Comparison of ENCODE assay signal across 12 cellular contexts in the genomic region with DNA sequence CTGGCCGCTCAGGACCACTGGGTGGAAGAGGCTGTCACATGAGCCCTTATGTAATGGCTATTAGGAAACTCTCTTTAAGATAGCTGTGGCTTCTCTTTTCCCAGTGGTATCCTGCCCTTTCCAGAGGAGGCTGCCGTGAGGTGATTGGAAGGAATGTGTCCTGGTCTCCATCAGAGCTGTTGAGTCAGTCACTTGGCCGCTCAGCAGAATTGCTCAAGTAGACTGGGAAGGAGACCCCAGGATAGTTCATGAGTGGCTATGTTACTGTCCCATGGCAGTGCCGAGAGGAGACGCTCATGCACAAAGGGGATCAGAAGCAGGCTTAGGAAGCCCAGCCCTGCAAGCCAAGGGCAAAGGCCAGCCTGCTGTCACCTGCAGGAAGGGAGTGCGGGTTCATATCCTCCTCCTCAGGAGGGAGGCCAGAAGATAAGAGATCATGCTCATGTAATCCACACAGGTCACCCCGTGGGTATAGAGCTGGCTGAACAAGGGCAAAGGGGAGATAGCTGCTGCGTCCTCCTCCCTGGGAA.
DNase-seq lines count a peak whose midpoint lies in the region; ATAC-seq, FAIRE-seq and TF ChIP-seq lines count a peak whose summit lies in the region.
"Had no signal": no experiment of that assay in that cellular context is flagged by ENCODE, and none has a peak within 500 bp of the region (broad histone marks: within the 10 kb centered on the region; RNA-seq: fewer than 3 reads in every experiment).

No MANE protein-coding gene starts in this region.

- H4K8ac ChIP-seq in mesenchymal stem cell (ENCODE audit: low read length) = peak overlapping the region; percentile 85

- H3K4ac ChIP-seq in mesenchymal stem cell (ENCODE audit: low read depth in 1 of 2, low read length in 2 of 2) = no peak overlapping the region

- no peak overlapping the region for H3K27ac Mint-ChIP-seq in natural killer cell

- no peaks in the 10 kb centered on the region for H3K27me3 Mint-ChIP-seq in natural killer cell (ENCODE audit: low read depth in 2 of 2)

- peak overlapping the region; percentile 82 for H3K27ac ChIP-seq in mesenchymal stem cell (ENCODE audit: low read length, poor library complexity, severe bottlenecking)

- WGBS in mesenchymal stem cell = 17% methylated on average over 8 of the region's 8 CpGs

- H3K36me3 ChIP-seq in bronchial epithelial cell (ENCODE audit: control insufficient read depth, insufficient read depth, low read length) = no peaks in the 10 kb centered on the region
- H3K36me3 ChIP-seq in mesenchymal stem cell (ENCODE audit: control insufficient read depth in 1 of 2, insufficient read depth in 2 of 2, low read depth in 1 of 2, low read length in 2 of 2) = no peaks in the 10 kb centered on the region

- H2AK5ac ChIP-seq in mesenchymal stem cell (ENCODE audit: low read length, severe bottlenecking) = peak overlapping the region; percentile 5

- H3K4me3 Mint-ChIP-seq in natural killer cell = no peak overlapping the region

- no peak for ATAC-seq in natural killer cell
- ATAC-seq in HG03521 (IDR thresholded peaks at IDR 0.05; ENCODE audit: unreplicated experiment) = no peak
- ATAC-seq: GM12878 had no signal

- no peaks in the 10 kb centered on the region for H3K27me3 ChIP-seq in bronchial epithelial cell (ENCODE audit: control insufficient read depth, insufficient read depth, low read length)
- H3K27me3 ChIP-seq in mesenchymal stem cell (ENCODE audit: control insufficient read depth in 1 of 2, insufficient read depth in 1 of 2, low read length in 2 of 2) = no peaks in the 10 kb centered on the region

- H3K9me3 ChIP-seq in mesenchymal stem cell (ENCODE audit: control insufficient read depth, low read length) = no peaks in the 10 kb centered on the region

- H3K79me1 ChIP-seq in mesenchymal stem cell (replicated peaks; ENCODE audit: low read length, poor library complexity, severe bottlenecking) = no peaks in the 10 kb centered on the region

- no peak overlapping the region for H3K4me3 ChIP-seq in bronchial epithelial cell (ENCODE audit: low read depth, low read length)
- H3K4me3 ChIP-seq in mesenchymal stem cell (ENCODE audit: insufficient read depth in 1 of 2, low read depth in 1 of 2, low read length in 2 of 2) = no peak overlapping the region
- H3K4me3 ChIP-seq: GM12878 had no signal

- peak overlapping the region; percentile 71 for H3K9ac ChIP-seq in mesenchymal stem cell (ENCODE audit: low read length)

- no peak overlapping the region for H3K4me2 ChIP-seq in mesenchymal stem cell (ENCODE audit: low read length, poor library complexity, severe bottlenecking)

- H4K91ac ChIP-seq in mesenchymal stem cell (ENCODE audit: low read length) = peak overlapping the region; percentile 62

- FAIRE-seq in bronchial epithelial cell (lab: Jason Lieb, UNC) = no peak
- FAIRE-seq in urothelium cell line (lab: Jason Lieb, UNC) = peak; percentile 46
- FAIRE-seq: A204.1, GM12878, keratinocyte had no signal

- H3K14ac ChIP-seq in mesenchymal stem cell (ENCODE audit: low read length in 2 of 2) = no peak overlapping the region

- no peak overlapping the region for H2AFZ ChIP-seq in mesenchymal stem cell (ENCODE audit: low read depth, low read length)

- no peak overlapping the region for H2BK120ac ChIP-seq in mesenchymal stem cell (ENCODE audit: low read depth, low read length)

- TF ChIP-seq CTCF in bronchial epithelial cell (IDR thresholded peaks at IDR 0.05; ENCODE audit: insufficient read depth, low read length, severe bottlenecking) (no peak), natural killer cell (IDR thresholded peaks at IDR 0.05) (no peak), GM20000 (IDR thresholded peaks at IDR 0.05; ENCODE audit: extremely low read depth, missing control alignments) (no peak)

- no peaks in the 10 kb centered on the region for H3K9me3 Mint-ChIP-seq in natural killer cell

- no peak overlapping the region for H3K23ac ChIP-seq in mesenchymal stem cell (ENCODE audit: low read length in 2 of 2)

- no peaks in the 10 kb centered on the region for H3K36me3 Mint-ChIP-seq in natural killer cell

- H3K18ac ChIP-seq in mesenchymal stem cell (ENCODE audit: low read depth in 1 of 2, low read length in 2 of 2) = peak overlapping the region; percentile 74 to 92

- H3K4me1 Mint-ChIP-seq in natural killer cell = no peaks in the 10 kb centered on the region

- no peak overlapping the region for H2BK5ac ChIP-seq in mesenchymal stem cell (ENCODE audit: low read depth, low read length, poor library complexity, severe bottlenecking)

- intact Hi-C loops in natural killer cell (cut with micrococcal nuclease) = no loop called here

- peak overlapping the region; percentile 24 to 41 for H2BK12ac ChIP-seq in mesenchymal stem cell (ENCODE audit: low read length in 2 of 2)

- DNase-seq in NCI-H82 (lab: John Stamatoyannopoulos, UW) = peak; percentile 12
- no peak for DNase-seq in NCI-H82 treated with DMSO at 0.1 percent for 48 hours (lab: John Stamatoyannopoulos, UW; ENCODE audit: unreplicated experiment)
- peak; percentile 22 for DNase-seq in bronchial epithelial cell (ENCODE audit: low read depth)
- DNase-seq in mesenchymal stem cell = peak; percentile 96
- peak; percentile 72 for DNase-seq in urothelium cell line (ENCODE audit: low spot score)
- DNase-seq in natural killer cell = no peak
- DNase-seq in GM20000 (ENCODE audit: low spot score) = no peak
- DNase-seq: NCI-H187 treated with DMSO at 0.1 percent for 48 hours had no signal

- H3K4me1 ChIP-seq in mesenchymal stem cell (ENCODE audit: control insufficient read depth, insufficient read depth, low read depth, low read length) = peaks cover 20% of the 10 kb centered on the region

- peak overlapping the region; percentile 2 for H2BK15ac ChIP-seq in mesenchymal stem cell (ENCODE audit: low read depth, poor library complexity, severe bottlenecking)

Comparison
In these comparisons a context has a peak if more than half of its experiments do, and no peak if none do; other contexts are left out.
1. DNase-seq: peak in NCI-H82 (single experiment), bronchial epithelial cell (single experiment), mesenchymal stem cell (single experiment) and urothelium cell line (single experiment); none in NCI-H82 treated with DMSO at 0.1 percent for 48 hours (single experiment), natural killer cell (single experiment) and GM20000 (single experiment).